In the genomic region with DNA sequence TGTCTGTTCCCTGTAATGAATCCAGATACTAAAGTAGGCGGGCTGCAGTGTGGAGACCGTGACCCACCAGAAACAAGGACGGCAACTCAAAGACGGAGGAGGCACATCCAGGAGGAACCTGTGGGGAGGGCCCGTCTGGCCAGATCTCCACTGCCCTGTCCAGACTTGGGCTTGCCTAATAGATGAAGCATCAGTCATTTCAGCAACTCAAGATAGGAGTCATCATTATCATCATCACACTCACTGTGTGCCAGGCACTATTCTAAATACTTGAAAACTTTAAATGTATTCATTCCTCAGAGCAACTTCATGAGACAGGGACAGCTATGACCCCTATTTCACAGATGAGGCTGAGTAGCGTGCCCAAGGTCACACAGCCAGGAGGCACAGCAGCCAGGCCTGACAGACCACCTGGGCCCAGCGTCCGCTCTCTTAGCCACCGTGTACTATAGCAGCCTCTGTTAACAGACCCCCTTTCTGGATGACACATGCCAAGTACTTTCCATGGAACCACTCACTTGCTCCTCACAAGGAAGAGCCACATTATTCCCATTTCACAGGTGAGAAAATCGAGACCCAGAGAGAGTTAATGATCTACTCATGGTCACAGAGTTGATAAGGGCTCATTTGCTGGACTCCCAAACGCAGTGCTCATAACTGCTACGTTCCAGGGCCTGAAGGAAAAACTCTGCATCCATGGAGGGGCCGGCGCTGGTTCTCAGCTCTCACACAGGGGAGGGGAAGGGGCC, we compare ENCODE assay signal across 1 cellular context.
TF ChIP-seq lines count a peak whose summit lies in the region.

No MANE protein-coding gene starts in this region.

TF ChIP-seq in IMR-90, 13 proteins besides CTCF, POLR2A, EP300 and RAD21:
- no peak for TF ChIP-seq FOS (IDR thresholded peaks at IDR 0.05; ENCODE audit: low read depth, low read length)
- no peak for TF ChIP-seq BHLHE40 (IDR thresholded peaks at IDR 0.05; ENCODE audit: low read depth, low read length)
- no peak for TF ChIP-seq RFX5 (IDR thresholded peaks at IDR 0.05; ENCODE audit: low read depth, low read length)
- no peak for TF ChIP-seq MXI1 (IDR thresholded peaks at IDR 0.05; ENCODE audit: borderline replicate concordance, low read depth, low read length)
- TF ChIP-seq CHD1 (IDR thresholded peaks at IDR 0.05; ENCODE audit: low read depth, low read length) = no peak
- TF ChIP-seq, protein P1, sequence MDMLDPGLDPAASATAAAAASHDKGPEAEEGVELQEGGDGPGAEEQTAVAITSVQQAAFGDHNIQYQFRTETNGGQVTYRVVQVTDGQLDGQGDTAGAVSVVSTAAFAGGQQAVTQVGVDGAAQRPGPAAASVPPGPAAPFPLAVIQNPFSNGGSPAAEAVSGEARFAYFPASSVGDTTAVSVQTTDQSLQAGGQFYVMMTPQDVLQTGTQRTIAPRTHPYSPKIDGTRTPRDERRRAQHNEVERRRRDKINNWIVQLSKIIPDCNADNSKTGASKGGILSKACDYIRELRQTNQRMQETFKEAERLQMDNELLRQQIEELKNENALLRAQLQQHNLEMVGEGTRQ (IDR thresholded peaks at IDR 0.05; ENCODE audit: low read depth, low read length) = no peak
- TF ChIP-seq MAZ (IDR thresholded peaks at IDR 0.05; ENCODE audit: borderline replicate concordance, low read depth, low read length) = no peak
- 0 out of 2 replicates have a peak, but pooled peaks have one; percentile 24 for TF ChIP-seq CEBPB (IDR thresholded peaks at IDR 0.05; ENCODE audit: low read depth, low read length)
